2 cellular contexts compared by ENCODE assay signal in genomic region chr3:149317072-149317471, GRCh38.
TF ChIP-seq lines count a peak whose summit lies in the region.

No MANE protein-coding gene starts in this region.

TF ChIP-seq in HepG2, 621 proteins besides CTCF, POLR2A, EP300 and RAD21:
- TF ChIP-seq HIVEP1 (CRISPR knock-in tag; IDR thresholded peaks at IDR 0.05) (no peak), ZNF75D (CRISPR knock-in tag; IDR thresholded peaks at IDR 0.05; ENCODE audit: borderline replicate concordance) (no peak), NR2F1 (CRISPR knock-in tag; IDR thresholded peaks at IDR 0.05) (peak in 1 of 2 experiments; percentile 43; a peak in 1 of 4 replicates), KDM5B (CRISPR knock-in tag; IDR thresholded peaks at IDR 0.05; ENCODE audit: borderline replicate concordance) (no peak), NCOR1 (IDR thresholded peaks at IDR 0.05; ENCODE audit: borderline replicate concordance, low read length) (peak; percentile 38; the same call in 1 of the 2 replicates), MLXIP (CRISPR knock-in tag; IDR thresholded peaks at IDR 0.05; ENCODE audit: borderline replicate concordance) (no peak), RFX3 (CRISPR knock-in tag; IDR thresholded peaks at IDR 0.05) (no peak), HNF4A (CRISPR knock-in tag; IDR thresholded peaks at IDR 0.05) (peak; percentile 43; the same call in 1 of the 2 replicates), YY1 (IDR thresholded peaks at IDR 0.05; ENCODE audit: insufficient read depth, insufficient replicate concordance, low read depth, low read length) (no peak), NBN (conservative IDR thresholded peaks at IDR 0.05) (no peak), TSC22D2 (CRISPR knock-in tag; IDR thresholded peaks at IDR 0.05; ENCODE audit: borderline replicate concordance) (no peak), GFI1 (CRISPR knock-in tag; IDR thresholded peaks at IDR 0.05; ENCODE audit: borderline replicate concordance) (0 out of 2 replicates have a peak, but pooled peaks have one; percentile 27), CBFB (CRISPR knock-in tag; IDR thresholded peaks at IDR 0.05) (no peak), SRF (IDR thresholded peaks at IDR 0.05; ENCODE audit: low read depth, low read length) (peak; percentile 79), ZSCAN22 (CRISPR knock-in tag; IDR thresholded peaks at IDR 0.05) (no peak), NR2F6 (IDR thresholded peaks at IDR 0.05) (peak; percentile 59; the same call in 1 of the 2 replicates), NR2F6 (CRISPR knock-in tag; IDR thresholded peaks at IDR 0.05) (peak; percentile 29; the same call in 1 of the 2 replicates), SMARCE1 (IDR thresholded peaks at IDR 0.05; ENCODE audit: borderline replicate concordance) (no peak)
TF ChIP-seq in HepG2: peak in this region for 6.

TF ChIP-seq in liver, 16 proteins besides CTCF, POLR2A, EP300 and RAD21:
- TF ChIP-seq MAX (IDR thresholded peaks at IDR 0.05) (no peak), HNF4A (conservative IDR thresholded peaks at IDR 0.05) (peak; percentile 21 to 42)
